In the genomic region with DNA sequence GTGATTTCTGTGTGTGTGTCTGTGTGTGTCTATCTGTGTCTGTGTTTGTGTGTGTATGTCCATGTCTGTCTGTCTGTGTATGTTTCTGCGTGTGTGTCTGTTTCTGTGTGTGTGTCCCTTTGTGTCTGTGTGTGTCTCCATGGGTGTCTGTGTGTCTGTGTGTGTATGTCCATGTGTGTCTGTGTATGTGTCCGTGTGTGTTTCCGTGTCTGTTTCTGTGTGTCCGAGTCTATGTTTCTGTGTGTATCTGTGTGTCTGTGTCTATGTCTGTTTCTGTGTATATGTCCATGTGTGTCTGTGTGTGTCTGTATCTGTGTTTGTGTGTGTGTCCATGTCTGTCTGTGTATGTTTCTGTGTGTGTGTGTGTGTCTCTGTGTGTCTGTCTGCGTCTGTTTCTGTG, we compare ENCODE assay signal across 20 cellular contexts.
DNase-seq lines count a peak whose midpoint lies in the region; ATAC-seq and TF ChIP-seq lines count a peak whose summit lies in the region.
"Had no signal": no experiment of that assay in that cellular context is flagged by ENCODE, and none has a peak within 500 bp of the region (broad histone marks: within the 10 kb centered on the region; RNA-seq: fewer than 3 reads in every experiment).

No MANE protein-coding gene starts in this region.

- no peaks in the 10 kb centered on the region for H3K4me1 ChIP-seq in upper lobe of right lung
- H3K4me1 ChIP-seq: A549, Peyer's patch had no signal

- TF ChIP-seq CTCF in chondrocyte (IDR thresholded peaks at IDR 0.05) = no peak
- no peak for TF ChIP-seq CTCF in upper lobe of right lung (IDR thresholded peaks at IDR 0.05)

- peak; percentile 27 to 32 for ATAC-seq in natural killer cell treated with Interleukin-12 subunit alpha and Interleukin-12 subunit beta and Interleukin-15 and Interleukin-18, amount 100 ng/mL, for 72 hours
- ATAC-seq in upper lobe of right lung = peak; percentile 27
- ATAC-seq in GM21723 (IDR thresholded peaks at IDR 0.05; ENCODE audit: unreplicated experiment) = no peak
- ATAC-seq: A549 had no signal

- no peak overlapping the region for H3K27ac Mint-ChIP-seq in chondrocyte (ENCODE audit: unreplicated experiment)
- H3K27ac Mint-ChIP-seq in natural killer cell treated with Interleukin-12 subunit alpha and Interleukin-12 subunit beta and Interleukin-15 and Interleukin-18, amount 100 ng/mL, for 72 hours = no peak overlapping the region
- H3K27ac Mint-ChIP-seq: CD4-positive, CD25-positive, alpha-beta regulatory T cell; H9 had no signal

- no peaks in the 10 kb centered on the region for H3K9me3 ChIP-seq in upper lobe of right lung
- H3K9me3 ChIP-seq: A549 had no signal

- DNase-seq in HT1080 (ENCODE audit: low read depth) (peak; percentile 2), chondrocyte (ENCODE audit: low spot score) (peak; percentile 5), upper lobe of right lung (no peak), COLO829 (ENCODE audit: low spot score) (no peak), NCI-H2029 (lab: John Stamatoyannopoulos, UW) (no peak)
- DNase-seq in natural killer cell treated with Interleukin-12 subunit alpha and Interleukin-12 subunit beta and Interleukin-15 and Interleukin-18, amount 100 ng/mL, for 72 hours (ENCODE audit: low spot score) = no peak
- DNase-seq: CD4-positive, CD25-positive, alpha-beta regulatory T cell; COR-L47; DMS 273 treated with DMSO at 0.1 percent for 48 hours; DMS79 treated with DMSO at 0.1 percent for 48 hours; H9; KG1; NCI-H1105 treated with DMSO at 0.1 percent for 48 hours; NCI-H2081; NCI-H2171; NCI-H524 treated with DMSO at 0.1 percent for 48 hours; NCI-H82; Peyer's patch had no signal

- intact Hi-C loops in upper lobe of right lung (cut with DNase I) = no loop called here

- H3K4me3 Mint-ChIP-seq in chondrocyte (ENCODE audit: unreplicated experiment) = no peak overlapping the region
- no peak overlapping the region for H3K4me3 Mint-ChIP-seq in natural killer cell treated with Interleukin-12 subunit alpha and Interleukin-12 subunit beta and Interleukin-15 and Interleukin-18, amount 100 ng/mL, for 72 hours
- H3K4me3 Mint-ChIP-seq: CD4-positive, CD25-positive, alpha-beta regulatory T cell; H9 had no signal

- H3K27me3 ChIP-seq in upper lobe of right lung = no peaks in the 10 kb centered on the region
- H3K27me3 ChIP-seq: Peyer's patch had no signal

- H3K4me3 ChIP-seq in upper lobe of right lung = no peak overlapping the region
- H3K4me3 ChIP-seq: A549, Peyer's patch had no signal

- no peaks in the 10 kb centered on the region for H3K36me3 Mint-ChIP-seq in chondrocyte (ENCODE audit: low read depth)
- H3K36me3 Mint-ChIP-seq in natural killer cell treated with Interleukin-12 subunit alpha and Interleukin-12 subunit beta and Interleukin-15 and Interleukin-18, amount 100 ng/mL, for 72 hours = no peaks in the 10 kb centered on the region
- H3K36me3 Mint-ChIP-seq: CD4-positive, CD25-positive, alpha-beta regulatory T cell had no signal

- no peaks in the 10 kb centered on the region for H3K4me1 Mint-ChIP-seq in chondrocyte (ENCODE audit: low read depth)
- no peaks in the 10 kb centered on the region for H3K4me1 Mint-ChIP-seq in natural killer cell treated with Interleukin-12 subunit alpha and Interleukin-12 subunit beta and Interleukin-15 and Interleukin-18, amount 100 ng/mL, for 72 hours (ENCODE audit: low read depth in 2 of 2)
- H3K4me1 Mint-ChIP-seq: CD4-positive, CD25-positive, alpha-beta regulatory T cell; H9 had no signal

- H3K27ac ChIP-seq in upper lobe of right lung = no peak overlapping the region
- H3K27ac ChIP-seq: A549, Peyer's patch had no signal

- peaks cover 3% of the 10 kb centered on the region for H3K27me3 Mint-ChIP-seq in chondrocyte (ENCODE audit: low read depth)
- H3K27me3 Mint-ChIP-seq in natural killer cell treated with Interleukin-12 subunit alpha and Interleukin-12 subunit beta and Interleukin-15 and Interleukin-18, amount 100 ng/mL, for 72 hours = peaks cover 3 to 9% of the 10 kb centered on the region in 2 donors

- H3K9me3 Mint-ChIP-seq in chondrocyte (ENCODE audit: low read depth) = no peaks in the 10 kb centered on the region
- H3K9me3 Mint-ChIP-seq in natural killer cell treated with Interleukin-12 subunit alpha and Interleukin-12 subunit beta and Interleukin-15 and Interleukin-18, amount 100 ng/mL, for 72 hours = no peaks in the 10 kb centered on the region
- H3K9me3 Mint-ChIP-seq: CD4-positive, CD25-positive, alpha-beta regulatory T cell; H9 had no signal

- H3K36me3 ChIP-seq in upper lobe of right lung = no peaks in the 10 kb centered on the region
- H3K36me3 ChIP-seq: Peyer's patch had no signal

Comparison
In these comparisons a context has a peak if more than half of its experiments do, and no peak if none do; other contexts are left out.
1. DNase-seq: peak in HT1080 (single experiment) and chondrocyte (single experiment); none in natural killer cell treated with Interleukin-12 subunit alpha and Interleukin-12 subunit beta and Interleukin-15 and Interleukin-18, amount 100 ng/mL, for 72 hours (single experiment), upper lobe of right lung (single experiment), COLO829 (single experiment) and NCI-H2029 (single experiment).